1 cellular context compared by ENCODE assay signal in the genomic region with DNA sequence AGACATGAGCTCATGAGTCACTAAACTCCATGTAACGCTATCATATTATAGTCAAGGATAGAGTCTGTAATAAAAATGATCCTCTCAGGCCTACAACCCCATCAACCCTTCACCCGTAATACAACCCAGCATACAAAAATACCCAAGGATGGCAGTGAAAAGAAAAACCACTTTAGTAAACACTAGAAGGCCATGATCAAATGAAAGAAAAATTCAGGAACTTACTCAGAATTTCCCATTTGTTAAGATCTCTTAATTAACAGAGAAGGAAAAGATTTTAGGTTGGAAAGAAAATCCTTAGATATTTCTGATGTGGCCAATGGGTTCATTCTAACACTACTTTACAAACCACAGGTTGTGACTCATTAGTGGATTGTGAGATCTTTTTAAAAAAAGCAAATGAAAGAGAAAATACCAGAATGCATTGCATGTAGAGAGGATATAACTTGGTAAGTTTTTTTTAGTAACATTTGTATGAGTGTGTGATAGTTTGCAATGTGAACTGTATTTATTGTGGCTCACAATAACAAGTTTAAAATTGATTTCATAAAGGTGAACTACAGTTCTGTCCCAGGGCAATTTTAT.
TF ChIP-seq lines count a peak whose summit lies in the region.

No MANE protein-coding gene starts in this region.

TF ChIP-seq in GM23338, 12 proteins besides CTCF, POLR2A, EP300 and RAD21 (continued from another document):
- TF ChIP-seq, protein P1, sequence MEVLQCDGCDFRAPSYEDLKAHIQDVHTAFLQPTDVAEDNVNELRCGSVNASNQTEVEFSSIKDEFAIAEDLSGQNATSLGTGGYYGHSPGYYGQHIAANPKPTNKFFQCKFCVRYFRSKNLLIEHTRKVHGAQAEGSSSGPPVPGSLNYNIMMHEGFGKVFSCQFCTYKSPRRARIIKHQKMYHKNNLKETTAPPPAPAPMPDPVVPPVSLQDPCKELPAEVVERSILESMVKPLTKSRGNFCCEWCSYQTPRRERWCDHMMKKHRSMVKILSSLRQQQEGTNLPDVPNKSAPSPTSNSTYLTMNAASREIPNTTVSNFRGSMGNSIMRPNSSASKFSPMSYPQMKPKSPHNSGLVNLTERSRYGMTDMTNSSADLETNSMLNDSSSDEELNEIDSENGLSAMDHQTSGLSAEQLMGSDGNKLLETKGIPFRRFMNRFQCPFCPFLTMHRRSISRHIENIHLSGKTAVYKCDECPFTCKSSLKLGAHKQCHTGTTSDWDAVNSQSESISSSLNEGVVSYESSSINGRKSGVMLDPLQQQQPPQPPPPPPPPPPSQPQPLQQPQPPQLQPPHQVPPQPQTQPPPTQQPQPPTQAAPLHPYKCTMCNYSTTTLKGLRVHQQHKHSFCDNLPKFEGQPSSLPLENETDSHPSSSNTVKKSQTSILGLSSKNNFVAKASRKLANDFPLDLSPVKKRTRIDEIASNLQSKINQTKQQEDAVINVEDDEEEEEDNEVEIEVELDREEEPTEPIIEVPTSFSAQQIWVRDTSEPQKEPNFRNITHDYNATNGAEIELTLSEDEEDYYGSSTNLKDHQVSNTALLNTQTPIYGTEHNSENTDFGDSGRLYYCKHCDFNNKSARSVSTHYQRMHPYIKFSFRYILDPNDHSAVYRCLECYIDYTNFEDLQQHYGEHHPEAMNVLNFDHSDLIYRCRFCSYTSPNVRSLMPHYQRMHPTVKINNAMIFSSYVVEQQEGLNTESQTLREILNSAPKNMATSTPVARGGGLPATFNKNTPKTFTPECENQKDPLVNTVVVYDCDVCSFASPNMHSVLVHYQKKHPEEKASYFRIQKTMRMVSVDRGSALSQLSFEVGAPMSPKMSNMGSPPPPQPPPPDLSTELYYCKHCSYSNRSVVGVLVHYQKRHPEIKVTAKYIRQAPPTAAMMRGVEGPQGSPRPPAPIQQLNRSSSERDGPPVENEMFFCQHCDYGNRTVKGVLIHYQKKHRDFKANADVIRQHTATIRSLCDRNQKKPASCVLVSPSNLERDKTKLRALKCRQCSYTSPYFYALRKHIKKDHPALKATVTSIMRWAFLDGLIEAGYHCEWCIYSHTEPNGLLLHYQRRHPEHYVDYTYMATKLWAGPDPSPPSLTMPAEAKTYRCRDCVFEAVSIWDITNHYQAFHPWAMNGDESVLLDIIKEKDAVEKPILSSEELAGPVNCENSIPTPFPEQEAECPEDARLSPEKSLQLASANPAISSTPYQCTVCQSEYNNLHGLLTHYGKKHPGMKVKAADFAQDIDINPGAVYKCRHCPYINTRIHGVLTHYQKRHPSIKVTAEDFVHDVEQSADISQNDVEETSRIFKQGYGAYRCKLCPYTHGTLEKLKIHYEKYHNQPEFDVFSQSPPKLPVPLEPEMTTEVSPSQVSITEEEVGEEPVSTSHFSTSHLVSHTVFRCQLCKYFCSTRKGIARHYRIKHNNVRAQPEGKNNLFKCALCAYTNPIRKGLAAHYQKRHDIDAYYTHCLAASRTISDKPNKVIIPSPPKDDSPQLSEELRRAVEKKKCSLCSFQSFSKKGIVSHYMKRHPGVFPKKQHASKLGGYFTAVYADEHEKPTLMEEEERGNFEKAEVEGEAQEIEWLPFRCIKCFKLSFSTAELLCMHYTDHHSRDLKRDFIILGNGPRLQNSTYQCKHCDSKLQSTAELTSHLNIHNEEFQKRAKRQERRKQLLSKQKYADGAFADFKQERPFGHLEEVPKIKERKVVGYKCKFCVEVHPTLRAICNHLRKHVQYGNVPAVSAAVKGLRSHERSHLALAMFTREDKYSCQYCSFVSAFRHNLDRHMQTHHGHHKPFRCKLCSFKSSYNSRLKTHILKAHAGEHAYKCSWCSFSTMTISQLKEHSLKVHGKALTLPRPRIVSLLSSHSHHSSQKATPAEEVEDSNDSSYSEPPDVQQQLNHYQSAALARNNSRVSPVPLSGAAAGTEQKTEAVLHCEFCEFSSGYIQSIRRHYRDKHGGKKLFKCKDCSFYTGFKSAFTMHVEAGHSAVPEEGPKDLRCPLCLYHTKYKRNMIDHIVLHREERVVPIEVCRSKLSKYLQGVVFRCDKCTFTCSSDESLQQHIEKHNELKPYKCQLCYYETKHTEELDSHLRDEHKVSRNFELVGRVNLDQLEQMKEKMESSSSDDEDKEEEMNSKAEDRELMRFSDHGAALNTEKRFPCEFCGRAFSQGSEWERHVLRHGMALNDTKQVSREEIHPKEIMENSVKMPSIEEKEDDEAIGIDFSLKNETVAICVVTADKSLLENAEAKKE (CRISPR knock-in tag; IDR thresholded peaks at IDR 0.05), result no peak
- TF ChIP-seq, protein P2, sequence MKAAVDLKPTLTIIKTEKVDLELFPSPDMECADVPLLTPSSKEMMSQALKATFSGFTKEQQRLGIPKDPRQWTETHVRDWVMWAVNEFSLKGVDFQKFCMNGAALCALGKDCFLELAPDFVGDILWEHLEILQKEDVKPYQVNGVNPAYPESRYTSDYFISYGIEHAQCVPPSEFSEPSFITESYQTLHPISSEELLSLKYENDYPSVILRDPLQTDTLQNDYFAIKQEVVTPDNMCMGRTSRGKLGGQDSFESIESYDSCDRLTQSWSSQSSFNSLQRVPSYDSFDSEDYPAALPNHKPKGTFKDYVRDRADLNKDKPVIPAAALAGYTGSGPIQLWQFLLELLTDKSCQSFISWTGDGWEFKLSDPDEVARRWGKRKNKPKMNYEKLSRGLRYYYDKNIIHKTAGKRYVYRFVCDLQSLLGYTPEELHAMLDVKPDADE (IDR thresholded peaks at IDR 0.05), result no peak
- TF ChIP-seq CREB1 (CRISPR knock-in tag; IDR thresholded peaks at IDR 0.05; ENCODE audit: low read depth), result no peak
- no peak for TF ChIP-seq STAT1 (IDR thresholded peaks at IDR 0.05; ENCODE audit: unreplicated experiment)
- no peak for TF ChIP-seq POLR2AphosphoS5 (IDR thresholded peaks at IDR 0.05; ENCODE audit: low read depth)
